Comparison of ENCODE assay signal across 17 cellular contexts in genomic region chr1:47823016-47823843, GRCh38.
DNase-seq lines count a peak whose midpoint lies in the region; ATAC-seq and TF ChIP-seq lines count a peak whose summit lies in the region.
"Had no signal": no experiment of that assay in that cellular context is flagged by ENCODE, and none has a peak within 500 bp of the region (broad histone marks: within the 10 kb centered on the region; RNA-seq: fewer than 3 reads in every experiment).

No MANE protein-coding gene starts in this region.

- H3K36me3 ChIP-seq in IMR-90 (ENCODE audit: control insufficient read depth, insufficient read depth, low read length) (no peaks in the 10 kb centered on the region), SK-N-SH (replicated peaks in 1 of 2; ENCODE audit: control insufficient read depth in 1 of 2, insufficient read depth in 2 of 2, low read length in 1 of 2) (no peaks in the 10 kb centered on the region), sigmoid colon (no peaks in the 10 kb centered on the region)
- H3K36me3 ChIP-seq: BLaER1 treated with 17β-estradiol and CSF1 and Interleukin-3, amounts not matched to agents 10 nM and 100 nM; Peyer's patch had no signal

- no peaks in the 10 kb centered on the region for H3K9me3 Mint-ChIP-seq in mesothelial cell of epicardium
- no peaks in the 10 kb centered on the region for H3K9me3 Mint-ChIP-seq in type B pancreatic cell
- no peaks in the 10 kb centered on the region for H3K9me3 Mint-ChIP-seq in T-helper 2 cell treated with Interferon-gamma antibody and Interleukin-4, amounts not matched to agents 5 μg/mL and 100 μg/mL, for 36 hours

- no peak overlapping the region for H3K14ac ChIP-seq in IMR-90 (replicated peaks; ENCODE audit: low read depth, low read length)

- no peak overlapping the region for H3K56ac ChIP-seq in IMR-90 (ENCODE audit: extremely low read depth, insufficient read depth, low read length)

- no peak overlapping the region for H3K18ac ChIP-seq in IMR-90 (ENCODE audit: low read depth, low read length)

- no TSS peak for BruUV-seq in IMR-90 (replicated peaks; lab: Mats Ljungman, UMichigan)

- H2BK120ac ChIP-seq in IMR-90 (ENCODE audit: low read depth, low read length) = no peak overlapping the region

- H2AFZ ChIP-seq in IMR-90 (replicated peaks; ENCODE audit: low read length, poor library complexity) (no peak overlapping the region), SK-N-SH (ENCODE audit: low read depth) (no peak overlapping the region)
- H2AFZ ChIP-seq: GM23248 had no signal

- no peak for ATAC-seq in IMR-90 (ENCODE audit: low read depth)

- peak overlapping the region; percentile 77 for H3K27ac Mint-ChIP-seq in mesothelial cell of epicardium
- peak overlapping the region; percentile 77 for H3K27ac Mint-ChIP-seq in type B pancreatic cell
- no peak overlapping the region for H3K27ac Mint-ChIP-seq in T-helper 2 cell treated with Interferon-gamma antibody and Interleukin-4, amounts not matched to agents 5 μg/mL and 100 μg/mL, for 36 hours

- H3K79me1 ChIP-seq in IMR-90 (ENCODE audit: low read depth in 1 of 2, low read length in 2 of 2) = no peaks in the 10 kb centered on the region

- H3K27me3 Mint-ChIP-seq in mesothelial cell of epicardium (ENCODE audit: low read depth) = no peaks in the 10 kb centered on the region
- H3K27me3 Mint-ChIP-seq in type B pancreatic cell = no peaks in the 10 kb centered on the region
- no peaks in the 10 kb centered on the region for H3K27me3 Mint-ChIP-seq in T-helper 2 cell treated with Interferon-gamma antibody and Interleukin-4, amounts not matched to agents 5 μg/mL and 100 μg/mL, for 36 hours (ENCODE audit: low read depth)

- no peak overlapping the region for H3K4ac ChIP-seq in IMR-90 (ENCODE audit: low read depth, low read length)

- H2AK5ac ChIP-seq in IMR-90 (ENCODE audit: low read depth, low read length) = no peak overlapping the region

- H3K23ac ChIP-seq in IMR-90 (ENCODE audit: low read depth, low read length) = no peak overlapping the region

- 20% methylated on average over 1 of the region's 10 CpGs; no CpG with 5 or more reads in 1 of the 2 experiments for WGBS in IMR-90 (ENCODE audit: extremely low coverage in 2 of 2, insufficient read length in 1 of 2), 2 experiments
- WGBS in SK-N-SH (ENCODE audit: low lambda C conversion rate) = 61% methylated on average over 3 of the region's 10 CpGs
- WGBS in sigmoid colon, 2 donors = 80 to 86% methylated on average over 10 of the region's 10 CpGs

- H2BK5ac ChIP-seq in IMR-90 (ENCODE audit: low read depth, low read length, poor library complexity, severe bottlenecking) = no peak overlapping the region

- intact Hi-C loops in IMR-90 (cut with micrococcal nuclease) = no loop called here
- intact Hi-C loops in sigmoid colon (cut with DNase I) = no loop called here

- H3K4me1 Mint-ChIP-seq in mesothelial cell of epicardium (peaks cover 14% of the 10 kb centered on the region), type B pancreatic cell (ENCODE audit: unreplicated experiment) (peaks cover 48% of the 10 kb centered on the region)
- no peaks in the 10 kb centered on the region for H3K4me1 Mint-ChIP-seq in T-helper 2 cell treated with Interferon-gamma antibody and Interleukin-4, amounts not matched to agents 5 μg/mL and 100 μg/mL, for 36 hours (ENCODE audit: low read depth)

- no peaks in the 10 kb centered on the region for H4K20me1 ChIP-seq in IMR-90 (ENCODE audit: insufficient read depth, low read length)
- H4K20me1 ChIP-seq in SK-N-SH (ENCODE audit: insufficient read depth) = no peaks in the 10 kb centered on the region
- H4K20me1 ChIP-seq: BLaER1 treated with 17β-estradiol and CSF1 and Interleukin-3, amounts not matched to agents 10 nM and 100 nM had no signal

- H3K9me3 ChIP-seq in IMR-90 (ENCODE audit: control insufficient read depth, insufficient read depth, low read length) (no peaks in the 10 kb centered on the region), SK-N-SH (no peaks in the 10 kb centered on the region), sigmoid colon (no peaks in the 10 kb centered on the region)
- H3K9me3 ChIP-seq: BLaER1 treated with 17β-estradiol and CSF1 and Interleukin-3, amounts not matched to agents 10 nM and 100 nM; Peyer's patch had no signal

- no peak for TF ChIP-seq CTCF in IMR-90 (conservative IDR thresholded peaks at IDR 0.05; ENCODE audit: low read depth, low read length)
- no peak for TF ChIP-seq CTCF in SK-N-SH (IDR thresholded peaks at IDR 0.05)
- TF ChIP-seq CTCF in mesothelial cell of epicardium (IDR thresholded peaks at IDR 0.05; ENCODE audit: unreplicated experiment) = no peak
- TF ChIP-seq CTCF in type B pancreatic cell (conservative IDR thresholded peaks at IDR 0.05) = no peak
- no peak for TF ChIP-seq CTCF in foreskin fibroblast (IDR thresholded peaks at IDR 0.05; ENCODE audit: low read depth, low read length)
- TF ChIP-seq CTCF in sigmoid colon (IDR thresholded peaks at IDR 0.05) = no peak

- H2BK20ac ChIP-seq in IMR-90 (ENCODE audit: low read depth, low read length) = no peak overlapping the region

- H3K27me3 ChIP-seq in IMR-90 (ENCODE audit: control insufficient read depth, insufficient read depth, low read length) (no peaks in the 10 kb centered on the region; the same call in 1 of the 2 replicates), SK-N-SH (ENCODE audit: insufficient read depth) (no peaks in the 10 kb centered on the region), sigmoid colon (no peaks in the 10 kb centered on the region)
- H3K27me3 ChIP-seq: BLaER1 treated with 17β-estradiol and CSF1 and Interleukin-3, amounts not matched to agents 10 nM and 100 nM; Peyer's patch had no signal

- H3K9me2 ChIP-seq in SK-N-SH = no peaks in the 10 kb centered on the region

- TF ChIP-seq POLR2A in IMR-90 (IDR thresholded peaks at IDR 0.05; ENCODE audit: low read depth, low read length) (no peak), sigmoid colon (IDR thresholded peaks at IDR 0.05) (no peak)

- no peak overlapping the region for H3K4me3 Mint-ChIP-seq in mesothelial cell of epicardium
- peak overlapping the region; percentile 58 for H3K4me3 Mint-ChIP-seq in type B pancreatic cell
- no peak overlapping the region for H3K4me3 Mint-ChIP-seq in T-helper 2 cell treated with Interferon-gamma antibody and Interleukin-4, amounts not matched to agents 5 μg/mL and 100 μg/mL, for 36 hours

- no peaks in the 10 kb centered on the region for H3K9me1 ChIP-seq in IMR-90 (ENCODE audit: insufficient read depth, low read length)

- H2AK9ac ChIP-seq in IMR-90 (replicated peaks; ENCODE audit: low read depth, low read length, poor library complexity) = no peak overlapping the region

- TF ChIP-seq EP300 in SK-N-SH (IDR thresholded peaks at IDR 0.05; ENCODE audit: borderline replicate concordance in 1 of 2, low read depth in 1 of 2, low read length in 1 of 2) = no peak
- no peak for TF ChIP-seq EP300 in sigmoid colon (IDR thresholded peaks at IDR 0.05)

- H3K27ac ChIP-seq in IMR-90 (ENCODE audit: insufficient read depth, low read length) = no peak overlapping the region
- no peak overlapping the region; a peak in 1 of 4 replicates for H3K27ac ChIP-seq in SK-N-SH (ENCODE audit: low read depth in 2 of 2, low read length in 1 of 2)
- peak overlapping the region in 1 of 4 donors; percentile 19 for H3K27ac ChIP-seq in sigmoid colon
- H3K27ac ChIP-seq: BLaER1 treated with 17β-estradiol and CSF1 and Interleukin-3, amounts not matched to agents 10 nM and 100 nM; GM23248; KMS-11; Peyer's patch had no signal

- DNase-seq in IMR-90 (no peak), SK-N-SH (peak; percentile 80), mesothelial cell of epicardium (ENCODE audit: low spot score in 2 of 2, unreplicated experiment in 2 of 2) (no peak), type B pancreatic cell (ENCODE audit: extremely low spot score, unreplicated experiment) (no peak), foreskin fibroblast (no peak), sigmoid colon (no peak)
- no peak for DNase-seq in T-helper 2 cell treated with Interferon-gamma antibody and Interleukin-4, amounts not matched to agents 5 μg/mL and 100 μg/mL, for 36 hours (ENCODE audit: low spot score)
- DNase-seq: GM23248, NCI-H1092, NCI-H187, NCI-H446 treated with DMSO at 0.1 percent for 48 hours, NCI-H774, Peyer's patch, SHP77 treated with DMSO at 0.1 percent for 48 hours, SW 1271 had no signal

- H4K91ac ChIP-seq in IMR-90 (ENCODE audit: insufficient read depth, low read depth, low read length) = no peak overlapping the region

- H3K4me3 ChIP-seq in IMR-90 (ENCODE audit: insufficient read depth, low read depth, low read length) (no peak overlapping the region), SK-N-SH (ENCODE audit: low read depth in 2 of 2, low read length in 1 of 2) (no peak overlapping the region), foreskin fibroblast (ENCODE audit: low read depth in 1 of 2, low read length in 2 of 2) (no peak overlapping the region), sigmoid colon (no peak overlapping the region)
- H3K4me3 ChIP-seq: BLaER1 treated with 17β-estradiol and CSF1 and Interleukin-3, amounts not matched to agents 10 nM and 100 nM; GM23248; Peyer's patch had no signal

- H3K4me2 ChIP-seq in IMR-90 (ENCODE audit: low read depth, low read length) (no peak overlapping the region), SK-N-SH (no peak overlapping the region)
- H3K4me2 ChIP-seq: BLaER1 treated with 17β-estradiol and CSF1 and Interleukin-3, amounts not matched to agents 10 nM and 100 nM; KMS-11 had no signal

- H4K8ac ChIP-seq in IMR-90 (ENCODE audit: low read depth in 2 of 2, low read length in 2 of 2) = no peak overlapping the region

- no peaks in the 10 kb centered on the region for H3K36me3 Mint-ChIP-seq in mesothelial cell of epicardium
- H3K36me3 Mint-ChIP-seq in type B pancreatic cell = no peaks in the 10 kb centered on the region
- H3K36me3 Mint-ChIP-seq in T-helper 2 cell treated with Interferon-gamma antibody and Interleukin-4, amounts not matched to agents 5 μg/mL and 100 μg/mL, for 36 hours (ENCODE audit: low read depth) = no peaks in the 10 kb centered on the region

- no peaks in the 10 kb centered on the region for H3K4me1 ChIP-seq in IMR-90 (ENCODE audit: control insufficient read depth, insufficient read depth, low read length)
- peaks cover 0 to 26% of the 10 kb centered on the region in 2 experiments; a peak in 1 of 4 replicates for H3K4me1 ChIP-seq in SK-N-SH (ENCODE audit: control insufficient read depth in 1 of 2, insufficient read depth in 2 of 2, low read depth in 1 of 2, low read length in 1 of 2)
- no peaks in the 10 kb centered on the region for H3K4me1 ChIP-seq in sigmoid colon
- H3K4me1 ChIP-seq: BLaER1 treated with 17β-estradiol and CSF1 and Interleukin-3, amounts not matched to agents 10 nM and 100 nM; Peyer's patch had no signal

- H2BK15ac ChIP-seq in IMR-90 (ENCODE audit: low read depth, low read length) = no peak overlapping the region

- POLR2A ChIA-PET in IMR-90 (lab: Charles Lee; ENCODE audit: unreplicated experiment) = no interaction called here
- POLR2A ChIA-PET in SK-N-SH (lab: Yijun Ruan, JAX) = no interaction called here

- H3K9ac ChIP-seq in IMR-90 (ENCODE audit: low read depth, low read length) (no peak overlapping the region), SK-N-SH (no peak overlapping the region)
- H3K9ac ChIP-seq: BLaER1 treated with 17β-estradiol and CSF1 and Interleukin-3, amounts not matched to agents 10 nM and 100 nM; GM23248; KMS-11 had no signal

- no peak overlapping the region for H4K5ac ChIP-seq in IMR-90 (ENCODE audit: low read depth, low read length)

- in situ Hi-C loops in IMR-90 (cut with MboI; ENCODE audit: low sequenced_read_pairs) = no loop called here

- dilution Hi-C loops in IMR-90 (cut with HindIII; ENCODE audit: low sequenced_read_pairs, unreplicated experiment) = no loop called here

- no peak for TF ChIP-seq RAD21 in IMR-90 (IDR thresholded peaks at IDR 0.05; ENCODE audit: low read length)
- TF ChIP-seq RAD21 in SK-N-SH (IDR thresholded peaks at IDR 0.05; ENCODE audit: low read length) = peak; percentile 15

- no peaks in the 10 kb centered on the region for H3K79me2 ChIP-seq in SK-N-SH (ENCODE audit: insufficient read depth)

- CTCF ChIA-PET in IMR-90 (lab: Yijun Ruan, JAX) (no interaction called here), SK-N-SH (lab: Yijun Ruan, JAX) (interaction anchor here (0.8 to 1.2 kb wide), 3 partner anchors 11 to 174 kb away, joined by 3 read pairs; partner anchors contain the start of gene TRABD2B)

- H3F3A ChIP-seq in SK-N-SH (replicated peaks; ENCODE audit: insufficient read depth) = no peaks in the 10 kb centered on the region
